In the genomic region with DNA sequence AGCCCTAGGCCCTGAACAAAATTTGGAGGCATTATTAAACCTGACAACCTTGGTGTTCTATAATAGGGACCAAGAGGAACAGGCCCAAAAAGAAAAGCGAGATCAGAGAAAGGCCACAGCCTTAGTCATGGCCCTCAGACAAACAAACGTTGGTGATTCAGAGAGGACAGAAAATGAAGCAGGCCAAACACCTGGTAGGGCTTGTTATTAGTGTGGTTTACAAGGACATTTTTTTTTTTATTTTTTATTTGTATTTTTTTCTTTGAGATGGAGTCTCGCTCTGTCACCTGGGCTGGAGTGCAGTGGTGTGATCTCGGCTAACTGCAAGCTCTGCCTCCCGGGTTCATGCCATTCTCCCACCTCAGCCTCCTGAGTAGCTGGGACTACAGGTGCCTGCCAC, we compare ENCODE assay signal across 14 cellular contexts. TPM values are rescaled to one million over a fixed set of nuclear protein-coding genes. Genes with fewer than 3 reads are reported as not detected.
DNase-seq lines count a peak whose midpoint lies in the region; ATAC-seq, FAIRE-seq and TF ChIP-seq lines count a peak whose summit lies in the region.
"Not testable (repeated sequence)": the region's sequence is repeated elsewhere in the genome, so short reads cannot be mapped to it uniquely, and the experiment has no call there.
"Had no signal": no experiment of that assay in that cellular context is flagged by ENCODE, and none has a peak within 500 bp of the region (broad histone marks: within the 10 kb centered on the region; RNA-seq: fewer than 3 reads in every experiment).

No MANE protein-coding gene starts in this region.

- not testable (repeated sequence) for H4K20me1 ChIP-seq in PC-3 (ENCODE audit: low read length)

- not testable (repeated sequence) for FAIRE-seq in bronchial epithelial cell (lab: Jason Lieb, UNC)

- BruUV-seq in PC-3 (replicated peaks; lab: Mats Ljungman, UMichigan): not testable (repeated sequence)

- H3K27ac ChIP-seq in PC-3 (ENCODE audit: low read length): 0 out of 2 replicates have a peak overlapping the region, but pooled peaks have one; percentile 6

- not testable (repeated sequence) for H3K36me3 ChIP-seq in PC-3 (ENCODE audit: low read depth, low read length); bronchial epithelial cell (ENCODE audit: control insufficient read depth, insufficient read depth, low read length)

- not testable (repeated sequence) for H2AFZ ChIP-seq in PC-3 (ENCODE audit: low read length)

- H3K4me1 ChIP-seq in PC-3 (ENCODE audit: insufficient read depth, low read length): not testable (repeated sequence)

- DNase-seq in DMS53 treated with DMSO at 0.1 percent for 48 hours (lab: John Stamatoyannopoulos, UW; ENCODE audit: unreplicated experiment): peak; percentile 0
- DNase-seq in HT1080 (ENCODE audit: low read depth): peak; percentile 31
- peak; percentile 62 for DNase-seq in M059J (ENCODE audit: low read depth)
- DNase-seq in PC-3: peak; percentile 80
- DNase-seq in bronchial epithelial cell (ENCODE audit: low read depth): peak; percentile 60
- peak; percentile 21 for DNase-seq in fibroblast of mammary gland (ENCODE audit: low read depth)
- peak; percentile 6 for DNase-seq in renal cortical epithelial cell (ENCODE audit: low read depth)

- not testable (repeated sequence) for H3K27me3 ChIP-seq in PC-3 (ENCODE audit: low read length); bronchial epithelial cell (ENCODE audit: control insufficient read depth, insufficient read depth, low read length)

- ATAC-seq in PC-3: peak; percentile 56

- POLR2A ChIA-PET in PC-3 (lab: Charles Lee; ENCODE audit: unreplicated experiment): not testable (repeated sequence)

- not testable (repeated sequence) for H3K79me2 ChIP-seq in PC-3 (ENCODE audit: low read length)

- intact Hi-C loops in PC-3 (cut with micrococcal nuclease): not testable (repeated sequence)

- TF ChIP-seq CTCF in PC-3 (conservative IDR thresholded peaks at IDR 0.05; ENCODE audit: low read depth, low read length); bronchial epithelial cell (IDR thresholded peaks at IDR 0.05; ENCODE audit: insufficient read depth, low read length, severe bottlenecking); fibroblast of mammary gland (conservative IDR thresholded peaks at IDR 0.05; ENCODE audit: control insufficient read depth, insufficient read depth, low read depth, low read length): not testable (repeated sequence)

- not testable (repeated sequence) for H3F3A ChIP-seq in PC-3 (ENCODE audit: low read length, unreplicated experiment)

- not testable (repeated sequence) for H3K4me3 ChIP-seq in PC-3 (ENCODE audit: low read length); bronchial epithelial cell (ENCODE audit: low read depth, low read length); fibroblast of mammary gland (ENCODE audit: control insufficient read depth, low read depth, low read length)

- CTCF ChIA-PET in PC-3 (lab: Charles Lee): not testable (repeated sequence)

- peak overlapping the region; percentile 16; the same call in 1 of the 2 replicates for H3K4me2 ChIP-seq in PC-3 (ENCODE audit: low read length)

- H3K9me2 ChIP-seq in PC-3 (replicated peaks; ENCODE audit: low read length): not testable (repeated sequence)

- H3K9ac ChIP-seq in PC-3 (ENCODE audit: low read length): not testable (repeated sequence)

- H3K9me3 ChIP-seq in PC-3 (ENCODE audit: low read length): not testable (repeated sequence)

RNA-seq across cellular contexts. Expression of a gene that starts 10.8 kb away (rescaled TPM):
- total RNA-seq in HT1080 (2014; rRNA removed; shearing (Covaris generic)): not detected in 2 replicates
- not detected in 2 replicates for polyA plus RNA-seq in HT1080 (2015; cell fraction: cytosol; rRNA removed)
- polyA plus RNA-seq in HT1080 (2015; cell fraction: nucleus; rRNA removed): not detected in 2 replicates
- not detected in 2 replicates for total RNA-seq in M059J (2014; rRNA removed; shearing (Covaris generic))
- 0.35 and 1.8 TPM in 2 replicates for total RNA-seq in PC-3 (2014; rRNA removed)
- not detected in 2 replicates for total RNA-seq in bronchial epithelial cell
- not detected in 2 replicates for total RNA-seq in renal cortical epithelial cell
- total RNA-seq: CD4-positive, alpha-beta T cell; CD8-positive, alpha-beta memory T cell; G401; GM23338; H4 had no signal
- polyA plus RNA-seq: A549; CD14-positive monocyte; CD8-positive, alpha-beta memory T cell; GM23338 had no signal

Comparison
In these comparisons a context has a peak if more than half of its experiments do, and no peak if none do; other contexts are left out.
1. DNase-seq: peak in every context shown above with its lines; median percentile 80 in PC-3; 62 in M059J; 60 in bronchial epithelial cell; 31 in HT1080; 21 in fibroblast of mammary gland; 6 in renal cortical epithelial cell; 0 in DMS53 treated with DMSO at 0.1 percent for 48 hours.